ENCODE assay signal across 2 cellular contexts in genomic region chr12:1445807-1446206, GRCh38.
TF ChIP-seq lines count a peak whose summit lies in the region.

No MANE protein-coding gene starts in this region.

TF ChIP-seq in GM23338, 12 proteins besides CTCF, POLR2A, EP300 and RAD21:
- TF ChIP-seq ETS1 (IDR thresholded peaks at IDR 0.05) (no peak), JUNB (IDR thresholded peaks at IDR 0.05; ENCODE audit: unreplicated experiment) (no peak), ZNF331 (CRISPR knock-in tag; IDR thresholded peaks at IDR 0.05; ENCODE audit: low read depth) (no peak), STAT1 (IDR thresholded peaks at IDR 0.05; ENCODE audit: unreplicated experiment) (no peak), ZNF462 (CRISPR knock-in tag; IDR thresholded peaks at IDR 0.05) (no peak), NANOG (IDR thresholded peaks at IDR 0.05; ENCODE audit: borderline replicate concordance) (no peak), POLR2AphosphoS5 (IDR thresholded peaks at IDR 0.05; ENCODE audit: low read depth) (no peak), ZNF114 (CRISPR knock-in tag; IDR thresholded peaks at IDR 0.05) (no peak), CREB1 (CRISPR knock-in tag; IDR thresholded peaks at IDR 0.05; ENCODE audit: low read depth) (peak; percentile 93)

TF ChIP-seq in IMR-90, 13 proteins besides CTCF, POLR2A, EP300 and RAD21:
- TF ChIP-seq NFE2L2 (IDR thresholded peaks at IDR 0.05; ENCODE audit: low read depth, low read length) (no peak), MAFK (IDR thresholded peaks at IDR 0.05; ENCODE audit: low read depth, low read length) (no peak), ELK1 (IDR thresholded peaks at IDR 0.05; ENCODE audit: borderline replicate concordance, low read depth, low read length) (no peak), BHLHE40 (IDR thresholded peaks at IDR 0.05; ENCODE audit: low read depth, low read length) (no peak), CHD1 (IDR thresholded peaks at IDR 0.05; ENCODE audit: low read depth, low read length) (no peak), RCOR1 (IDR thresholded peaks at IDR 0.05; ENCODE audit: insufficient replicate concordance, low read length) (no peak), MXI1 (IDR thresholded peaks at IDR 0.05; ENCODE audit: borderline replicate concordance, low read depth, low read length) (no peak), CEBPB (IDR thresholded peaks at IDR 0.05; ENCODE audit: low read depth, low read length) (no peak), USF2 (IDR thresholded peaks at IDR 0.05; ENCODE audit: low read depth, low read length) (no peak)
